In the genomic region with DNA sequence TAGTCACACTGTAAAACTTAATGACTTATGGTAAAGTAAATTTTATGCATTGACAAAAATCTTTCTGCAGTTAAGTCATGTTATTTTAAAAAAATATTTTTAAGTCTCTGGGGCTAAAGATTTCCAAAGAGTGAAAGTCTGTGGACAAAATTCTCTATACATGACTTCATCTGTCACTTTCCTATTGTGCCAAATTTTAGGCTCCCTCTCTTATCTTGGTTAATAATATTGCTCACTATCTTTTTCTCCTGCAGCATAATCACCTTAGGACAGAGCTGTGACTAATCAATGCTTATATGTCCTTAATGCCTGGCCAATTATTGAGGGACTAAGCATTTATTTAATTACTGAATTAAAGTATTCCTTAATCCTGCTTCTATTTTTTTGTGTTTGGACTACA, we compare ENCODE assay signal across 32 cellular contexts. TPM values are rescaled to one million over a fixed set of nuclear protein-coding genes. Genes with fewer than 3 reads are reported as not detected.
A peak's percentile ranks its signal among the peaks of the same experiment; 100 is the strongest.
DNase-seq lines count a peak whose midpoint lies in the region; TF ChIP-seq lines count a peak whose summit lies in the region.
"Had no signal": no experiment of that assay in that cellular context is flagged by ENCODE, and none has a peak within 500 bp of the region (broad histone marks: within the 10 kb centered on the region; RNA-seq: fewer than 3 reads in every experiment).

No MANE protein-coding gene starts in this region.

- H3K79me2 ChIP-seq in fibroblast of lung (ENCODE audit: control insufficient read depth, insufficient read depth, low read length) = peaks cover 62% of the 10 kb centered on the region
- H3K79me2 ChIP-seq: parathyroid adenoma had no signal

- no peaks in the 10 kb centered on the region for H3K27me3 Mint-ChIP-seq in progenitor cell of endocrine pancreas
- H3K27me3 Mint-ChIP-seq: activated CD8-positive, alpha-beta memory T cell treated with anti-CD3 and anti-CD28 coated beads, Interleukin-2, amount 10 ng/mL, durations not matched to agents 7 days and 5 days; activated naive CD8-positive, alpha-beta T cell treated with anti-CD3 and anti-CD28 coated beads, Interleukin-2, amount 10 ng/mL, durations not matched to agents 7 days and 5 days; dendritic cell treated with granulocyte-macrophage colony-stimulating factor and Interleukin-4, amounts not matched to agents 40 ng/mL and 50 ng/mL, for 4 days had no signal

- no peaks in the 10 kb centered on the region for H3K27me3 ChIP-seq in fibroblast of lung (ENCODE audit: control insufficient read depth, insufficient read depth, low read length)
- H3K27me3 ChIP-seq in stomach = no peaks in the 10 kb centered on the region
- H3K27me3 ChIP-seq: heart right ventricle had no signal

- no peaks in the 10 kb centered on the region for H3K9me3 Mint-ChIP-seq in progenitor cell of endocrine pancreas (ENCODE audit: low read depth)
- H3K9me3 Mint-ChIP-seq: dendritic cell treated with granulocyte-macrophage colony-stimulating factor and Interleukin-4, amounts not matched to agents 40 ng/mL and 50 ng/mL, for 4 days; endodermal cell; HFFc6 had no signal

- no peak overlapping the region for H2AFZ ChIP-seq in fibroblast of lung (ENCODE audit: low read length)
- H2AFZ ChIP-seq: parathyroid adenoma, PC-9 had no signal

- H3K4me3 ChIP-seq in fibroblast of lung (replicated peaks in 1 of 4; ENCODE audit: control extremely low read depth in 1 of 4, insufficient read depth in 1 of 4, low read depth in 3 of 4, low read length in 4 of 4) (peak overlapping the region in 1 of 4 experiments; percentile 3), stomach (no peak overlapping the region)
- H3K4me3 ChIP-seq: heart right ventricle, PC-9 had no signal

- intact Hi-C loops in stomach (cut with DNase I; ENCODE audit: low total_unique reads) = no loop called here

- H3K4me3 Mint-ChIP-seq in progenitor cell of endocrine pancreas (ENCODE audit: low read depth) = no peak overlapping the region
- H3K4me3 Mint-ChIP-seq: activated CD8-positive, alpha-beta memory T cell treated with anti-CD3 and anti-CD28 coated beads, Interleukin-2, amount 10 ng/mL, durations not matched to agents 7 days and 5 days; activated naive CD8-positive, alpha-beta T cell treated with anti-CD3 and anti-CD28 coated beads, Interleukin-2, amount 10 ng/mL, durations not matched to agents 7 days and 5 days; activated T-cell treated with anti-CD3 and anti-CD28 coated beads, Interleukin-2, amount 50 U/mL, for 4 hours; dendritic cell treated with granulocyte-macrophage colony-stimulating factor and Interleukin-4, amounts not matched to agents 40 ng/mL and 50 ng/mL, for 4 days; endodermal cell; HFFc6 had no signal

- no peaks in the 10 kb centered on the region for H3K36me3 ChIP-seq in fibroblast of lung (ENCODE audit: control insufficient read depth, insufficient read depth, low read length)
- no peaks in the 10 kb centered on the region for H3K36me3 ChIP-seq in stomach
- H3K36me3 ChIP-seq: heart right ventricle had no signal

- DNase-seq in AG20443 (ENCODE audit: low spot score) (peak; percentile 13), M059J (ENCODE audit: low read depth) (peak; percentile 22), fibroblast of lung (ENCODE audit: low read depth in 2 of 2) (peak in 1 of 2 donors; percentile 50), progenitor cell of endocrine pancreas (ENCODE audit: low spot score, unreplicated experiment) (no peak), RKO (ENCODE audit: low spot score) (no peak), midbrain (lab: John Stamatoyannopoulos, UW) (no peak), stomach (no peak)
- DNase-seq: activated CD4-positive, alpha-beta T cell treated with anti-CD3 and anti-CD28 coated beads, Interleukin-2, amount 50 U/mL, for 4 hours; activated CD8-positive, alpha-beta memory T cell treated with anti-CD3 and anti-CD28 coated beads, Interleukin-2, amount 10 ng/mL, durations not matched to agents 7 days and 5 days; activated gamma-delta T cell; activated naive CD8-positive, alpha-beta T cell treated with anti-CD3 and anti-CD28 coated beads, Interleukin-2, amount 10 ng/mL, durations not matched to agents 7 days and 5 days; activated T-cell treated with anti-CD3 and anti-CD28 coated beads, Interleukin-2, amount 50 U/mL, for 4 hours; central memory CD4-positive, alpha-beta T cell; COR-L47; DMS79 treated with DMSO at 0.1 percent for 48 hours; endodermal cell; foreskin melanocyte; GF-D8; heart right ventricle; HFFc6; kidney; NCI-H1105 treated with DMSO at 0.1 percent for 48 hours; NCI-H2029 treated with DMSO at 0.1 percent for 48 hours; NCI-H524; PC-9; SHP77; stimulated activated CD4-positive, alpha-beta T cell treated with anti-CD3 and anti-CD28 coated beads, Interleukin-1b, Interleukin-23, amount 100 ng/mL, for 48 hours; stimulated activated naive CD8-positive, alpha-beta T cell treated with anti-CD3 and anti-CD28 coated beads, Interleukin-15, Interleukin-2, amounts not matched to agents 100 U/mL and 50 U/mL, for 24 hours had no signal

- H3K9ac ChIP-seq in fibroblast of lung (ENCODE audit: insufficient read depth, low read length) = no peak overlapping the region
- H3K9ac ChIP-seq: parathyroid adenoma had no signal

- no peak for TF ChIP-seq POLR2A in stomach (IDR thresholded peaks at IDR 0.05)

- H3K27ac ChIP-seq in fibroblast of lung (ENCODE audit: insufficient read depth, low read length) = no peak overlapping the region
- peak overlapping the region in 2 of 5 donors; percentile 0 to 25 for H3K27ac ChIP-seq in stomach
- H3K27ac ChIP-seq: C4-2B, heart right ventricle, parathyroid adenoma, PC-9 had no signal

- H3K4me1 ChIP-seq in fibroblast of lung (ENCODE audit: control insufficient read depth, extremely low read depth, insufficient read depth, low read length) (peaks cover 28% of the 10 kb centered on the region), stomach (peaks cover 9 to 71% (median 39%) of the 10 kb centered on the region in 4 donors)
- H3K4me1 ChIP-seq: parathyroid adenoma had no signal

- TF ChIP-seq CTCF in fibroblast of lung (conservative IDR thresholded peaks at IDR 0.05 in 1 of 2, IDR thresholded peaks at IDR 0.05 in 1 of 2; ENCODE audit: low read depth in 1 of 2, low read length in 2 of 2) = no peak
- no peak for TF ChIP-seq CTCF in progenitor cell of endocrine pancreas (IDR thresholded peaks at IDR 0.05; ENCODE audit: unreplicated experiment)
- no peak for TF ChIP-seq CTCF in stomach (IDR thresholded peaks at IDR 0.05)

- no peaks in the 10 kb centered on the region for H4K20me1 ChIP-seq in fibroblast of lung (ENCODE audit: control insufficient read depth, extremely low read depth, insufficient read depth, low read length)

- H3K4me1 Mint-ChIP-seq in progenitor cell of endocrine pancreas (ENCODE audit: low read depth) = peaks cover 31% of the 10 kb centered on the region
- H3K4me1 Mint-ChIP-seq: activated CD8-positive, alpha-beta memory T cell treated with anti-CD3 and anti-CD28 coated beads, Interleukin-2, amount 10 ng/mL, durations not matched to agents 7 days and 5 days; activated naive CD8-positive, alpha-beta T cell treated with anti-CD3 and anti-CD28 coated beads, Interleukin-2, amount 10 ng/mL, durations not matched to agents 7 days and 5 days; endodermal cell had no signal

- no peaks in the 10 kb centered on the region for H3K36me3 Mint-ChIP-seq in progenitor cell of endocrine pancreas (ENCODE audit: insufficient read depth)
- H3K36me3 Mint-ChIP-seq: activated CD8-positive, alpha-beta memory T cell treated with anti-CD3 and anti-CD28 coated beads, Interleukin-2, amount 10 ng/mL, durations not matched to agents 7 days and 5 days; activated naive CD8-positive, alpha-beta T cell treated with anti-CD3 and anti-CD28 coated beads, Interleukin-2, amount 10 ng/mL, durations not matched to agents 7 days and 5 days had no signal

- TF ChIP-seq EP300 in stomach (IDR thresholded peaks at IDR 0.05) = no peak

- H3K9me3 ChIP-seq in fibroblast of lung (ENCODE audit: control insufficient read depth, insufficient read depth, low read depth, low read length) (no peaks in the 10 kb centered on the region), stomach (no peaks in the 10 kb centered on the region)
- H3K9me3 ChIP-seq: heart right ventricle had no signal

- peak overlapping the region; percentile 34 for H3K27ac Mint-ChIP-seq in progenitor cell of endocrine pancreas
- H3K27ac Mint-ChIP-seq: activated CD8-positive, alpha-beta memory T cell treated with anti-CD3 and anti-CD28 coated beads, Interleukin-2, amount 10 ng/mL, durations not matched to agents 7 days and 5 days; activated naive CD8-positive, alpha-beta T cell treated with anti-CD3 and anti-CD28 coated beads, Interleukin-2, amount 10 ng/mL, durations not matched to agents 7 days and 5 days; dendritic cell treated with granulocyte-macrophage colony-stimulating factor and Interleukin-4, amounts not matched to agents 40 ng/mL and 50 ng/mL, for 4 days; endodermal cell; HFFc6 had no signal

- peak overlapping the region; percentile 26 for H3K4me2 ChIP-seq in fibroblast of lung (ENCODE audit: extremely low read depth, insufficient read depth, low read length)
- H3K4me2 ChIP-seq: PC-9 had no signal

RNA-seq across cellular contexts. Expression of a gene that starts 15.2 kb away (rescaled TPM):
- 1.2 and 3.2 TPM in 2 replicates for total RNA-seq in M059J (2014; rRNA removed; shearing (Covaris generic))
- total RNA-seq in fibroblast of lung = 87.6 and 94.1 TPM in 2 replicates
- 26.0 and 39.9 TPM in 2 replicates for polyA plus RNA-seq in fibroblast of lung
- polyA plus RNA-seq in fibroblast of lung (2012) = 18.1 and 26.2 TPM in 2 replicates
- 21.1 and 23.6 TPM in 2 replicates for polyA minus RNA-seq in fibroblast of lung (ENCODE audit: low replicate concordance)
- total RNA-seq in progenitor cell of endocrine pancreas = 11.0 and 11.4 TPM in 2 replicates
- total RNA-seq in stomach = 10 to 100 TPM; 19.3 to 32.2 (median 28.1) TPM
- 10 to 100 TPM in 2 of 3 donors, 1 to 10 TPM in 1; 6.7 to 11.9 (median 11.8) TPM for polyA plus RNA-seq in stomach
- total RNA-seq: activated CD8-positive, alpha-beta memory T cell treated with anti-CD3 and anti-CD28 coated beads, Interleukin-2, amount 10 ng/mL, durations not matched to agents 7 days and 5 days; activated naive CD8-positive, alpha-beta T cell treated with anti-CD3 and anti-CD28 coated beads, Interleukin-2, amount 10 ng/mL, durations not matched to agents 7 days and 5 days; activated T-cell treated with anti-CD3 and anti-CD28 coated beads, Interleukin-2, amount 50 U/mL, for 4 hours; T-helper 2 cell treated with Interferon-gamma antibody and Interleukin-4, amounts not matched to agents 100 ng/mL and 5 ng/mL, for 36 hours had no signal

Comparison
In these comparisons a context has a peak if more than half of its experiments do, and no peak if none do; other contexts are left out.
1. DNase-seq: peak in AG20443 (single experiment) and M059J (single experiment); none in progenitor cell of endocrine pancreas (single experiment), RKO (single experiment), midbrain (single experiment) and stomach (single experiment).